Comparison of ENCODE assay signal across 8 cellular contexts in the genomic region with DNA sequence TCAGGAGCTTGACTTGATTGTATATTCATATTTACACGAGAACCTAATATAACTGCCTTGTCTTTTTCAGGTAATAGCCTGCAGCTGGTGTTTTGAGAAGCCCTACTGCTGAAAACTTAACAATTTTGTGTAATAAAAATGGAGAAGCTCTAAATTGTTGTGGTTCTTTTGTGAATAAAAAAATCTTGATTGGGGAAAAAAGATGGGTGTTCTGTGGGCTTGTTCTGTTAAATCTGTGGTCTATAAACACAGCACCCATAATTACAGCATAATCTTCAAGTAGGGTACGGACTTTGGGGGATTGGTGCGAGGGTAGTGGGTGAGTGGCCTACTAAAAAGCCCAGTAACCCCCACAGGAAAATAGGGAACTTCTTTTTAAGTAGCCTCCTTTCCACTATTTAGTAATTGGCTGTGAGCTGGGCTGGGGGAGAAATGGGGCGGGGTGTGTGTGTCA. TPM values are rescaled to one million over a fixed set of nuclear protein-coding genes. Genes with fewer than 3 reads are reported as not detected.
A peak's percentile ranks its signal among the peaks of the same experiment; 100 is the strongest.
DNase-seq lines count a peak whose midpoint lies in the region; ATAC-seq, FAIRE-seq and TF ChIP-seq lines count a peak whose summit lies in the region.

No MANE protein-coding gene starts in this region.

- DNase-seq in CD14-positive monocyte (ENCODE audit: low spot score) (no peak), GM12878 (ENCODE audit: low read depth, low spot score) (no peak), NCI-H187 (lab: John Stamatoyannopoulos, UW) (no peak), 8988T (no peak)
- peak in 1 of 9 donors; percentile 43 for DNase-seq in naive thymus-derived CD4-positive, alpha-beta T cell
- no peak for DNase-seq in activated CD8-positive, alpha-beta memory T cell treated with anti-CD3 and anti-CD28 coated beads, Interleukin-2, amount 10 ng/mL, durations not matched to agents 7 days and 5 days

- TF ChIP-seq EP300 in GM12878 (IDR thresholded peaks at IDR 0.05; ENCODE audit: borderline replicate concordance in 1 of 2, control insufficient read depth in 1 of 2, low read depth in 2 of 2, low read length in 2 of 2): no peak

- 0% methylated on average over 4 of the region's 4 CpGs for WGBS in GM12878 (ENCODE audit: insufficient coverage, insufficient replicate concordance, low lambda C conversion rate, missing lambda C conversion rate)

- SMC1A ChIA-PET in GM12878 (lab: Charles Lee; ENCODE audit: uncharacterized antibody, unreplicated experiment): interaction anchor here (0.8 to 19.3 kb wide), 5 partner anchors 13 to 139 kb away, joined by 3 to 481 read pairs (median 131); a partner anchor contains a TSS

- RAD21 ChIA-PET in GM12878 (lab: Charles Lee; ENCODE audit: unreplicated experiment): interaction anchor here (0.5 to 11.3 kb wide), 13 partner anchors 9 to 128 kb away, joined by 3 to 179 read pairs (median 7); a partner anchor contains a TSS

- H4K20me1 ChIP-seq in GM12878 (ENCODE audit: control insufficient read depth, insufficient read depth): peaks cover 15% of the 10 kb centered on the region

- H3K4me1 Mint-ChIP-seq in CD14-positive monocyte: peaks cover 57% of the 10 kb centered on the region
- peaks cover 46 to 59% (median 49%) of the 10 kb centered on the region in 7 donors for H3K4me1 Mint-ChIP-seq in naive thymus-derived CD4-positive, alpha-beta T cell
- H3K4me1 Mint-ChIP-seq in activated CD8-positive, alpha-beta memory T cell treated with anti-CD3 and anti-CD28 coated beads, Interleukin-2, amount 10 ng/mL, durations not matched to agents 7 days and 5 days: peaks cover 50% of the 10 kb centered on the region

- peaks cover 10% of the 10 kb centered on the region; the same call in 1 of the 2 replicates for H3K4me1 ChIP-seq in GM12878 (ENCODE audit: control insufficient read depth, insufficient read depth, low read length)
- peaks cover 35 to 38% of the 10 kb centered on the region in 2 donors for H3K4me1 ChIP-seq in naive thymus-derived CD4-positive, alpha-beta T cell (ENCODE audit: control insufficient read depth in 2 of 2, insufficient read depth in 2 of 2, low read length in 2 of 2)

- peak overlapping the region; percentile 100; the same call in 1 of the 2 replicates for H3K9ac ChIP-seq in GM12878 (ENCODE audit: control insufficient read depth, insufficient read depth, low read length)

- no peak for FAIRE-seq in GM12878 (lab: Jason Lieb, UNC)

- H3K27ac Mint-ChIP-seq in CD14-positive monocyte: peak overlapping the region in 5 of 7 donors; percentile 95 to 99 (median 98)
- peak overlapping the region in 8 of 9 donors; percentile 78 to 92 (median 88) for H3K27ac Mint-ChIP-seq in naive thymus-derived CD4-positive, alpha-beta T cell
- no peak overlapping the region for H3K27ac Mint-ChIP-seq in activated CD8-positive, alpha-beta memory T cell treated with anti-CD3 and anti-CD28 coated beads, Interleukin-2, amount 10 ng/mL, durations not matched to agents 7 days and 5 days

- no peak overlapping the region for H2AFZ ChIP-seq in GM12878 (ENCODE audit: control insufficient read depth, low read depth, low read length)

- POLR2A ChIA-PET in GM12878 (lab: Charles Lee): interaction anchor here (0.7 to 10.3 kb wide), 12 partner anchors 11 to 98 kb away, joined by 3 to 192 read pairs (median 10); a partner anchor contains a TSS
- POLR2A ChIA-PET in naive thymus-derived CD4-positive, alpha-beta T cell (lab: Charles Lee): interaction anchor here (0.6 to 27.5 kb wide), 32 partner anchors 9 to 384 kb away, joined by 3 to 2591 read pairs (median 4); a partner anchor contains a TSS

- H3K36me3 ChIP-seq in GM12878 (ENCODE audit: control insufficient read depth in 2 of 2, insufficient read depth in 2 of 2, low read length in 1 of 2): peaks cover 6 to 36% of the 10 kb centered on the region in 2 experiments
- peaks cover 48 to 51% (median 49%) of the 10 kb centered on the region in 3 experiments for H3K36me3 ChIP-seq in naive thymus-derived CD4-positive, alpha-beta T cell (ENCODE audit: control insufficient read depth in 2 of 3, insufficient read depth in 3 of 3, low read length in 3 of 3)

- TF ChIP-seq CTCF in CD14-positive monocyte (IDR thresholded peaks at IDR 0.05) (no peak), GM12878 (IDR thresholded peaks at IDR 0.05 in 2 of 3, conservative IDR thresholded peaks at IDR 0.05 in 1 of 3; ENCODE audit: control insufficient read depth in 2 of 3, extremely low read depth in 1 of 3, insufficient read depth in 1 of 3, low read depth in 3 of 3, low read length in 3 of 3) (no peak)

- H3K4me3 Mint-ChIP-seq in CD14-positive monocyte: peak overlapping the region in 1 of 2 donors; percentile 96
- no peak overlapping the region for H3K4me3 Mint-ChIP-seq in naive thymus-derived CD4-positive, alpha-beta T cell
- no peak overlapping the region for H3K4me3 Mint-ChIP-seq in activated CD8-positive, alpha-beta memory T cell treated with anti-CD3 and anti-CD28 coated beads, Interleukin-2, amount 10 ng/mL, durations not matched to agents 7 days and 5 days

- in situ Hi-C loops in GM12878 (cut with MboI): loop anchor here (5.0 kb wide), 1 partner anchor 89 kb away; no protein-coding TSS in a partner anchor

- intact Hi-C loops in CD14-positive monocyte (cut with micrococcal nuclease) (loop anchor here in 1 of 2 donors (5.0 kb wide), 2 partner anchors 34 to 124 kb away; a partner anchor contains a TSS), GM12878 (cut with micrococcal nuclease; ENCODE audit: unreplicated experiment) (loop anchor here (2.0 kb wide), 1 partner anchor 36 kb away; no protein-coding TSS in a partner anchor)
- intact Hi-C loops in naive thymus-derived CD4-positive, alpha-beta T cell (cut with micrococcal nuclease): no loop called here

- peaks cover 21 to 37% of the 10 kb centered on the region in 2 donors for H3K36me3 Mint-ChIP-seq in CD14-positive monocyte
- peaks cover 23 to 33% (median 31%) of the 10 kb centered on the region in 5 donors for H3K36me3 Mint-ChIP-seq in naive thymus-derived CD4-positive, alpha-beta T cell
- H3K36me3 Mint-ChIP-seq in activated CD8-positive, alpha-beta memory T cell treated with anti-CD3 and anti-CD28 coated beads, Interleukin-2, amount 10 ng/mL, durations not matched to agents 7 days and 5 days: peaks cover 36% of the 10 kb centered on the region

- TF ChIP-seq POLR2A in GM12878 (IDR thresholded peaks at IDR 0.05; ENCODE audit: low read depth, low read length): no peak

- peak overlapping the region; percentile 28 for H3K27ac ChIP-seq in GM12878 (ENCODE audit: control insufficient read depth, insufficient read depth)
- peak overlapping the region; percentile 99 for H3K27ac ChIP-seq in naive thymus-derived CD4-positive, alpha-beta T cell (ENCODE audit: low read depth, low read length)

- no TSS peak for BruUV-seq in GM12878 (replicated peaks; lab: Mats Ljungman, UMichigan)

- H3K27me3 Mint-ChIP-seq in CD14-positive monocyte (ENCODE audit: low read depth in 3 of 3): peaks cover 0 to 2% (median 0%) of the 10 kb centered on the region in 3 donors
- peaks cover 0 to 8% (median 0%) of the 10 kb centered on the region in 5 donors for H3K27me3 Mint-ChIP-seq in naive thymus-derived CD4-positive, alpha-beta T cell
- peaks cover 6% of the 10 kb centered on the region for H3K27me3 Mint-ChIP-seq in activated CD8-positive, alpha-beta memory T cell treated with anti-CD3 and anti-CD28 coated beads, Interleukin-2, amount 10 ng/mL, durations not matched to agents 7 days and 5 days

- no peaks in the 10 kb centered on the region for H3K9me3 ChIP-seq in GM12878 (replicated peaks; ENCODE audit: control insufficient read depth, insufficient read depth, low read length)
- no peaks in the 10 kb centered on the region for H3K9me3 ChIP-seq in naive thymus-derived CD4-positive, alpha-beta T cell (ENCODE audit: control insufficient read depth in 2 of 3, low read length in 3 of 3)

- peaks cover 55% of the 10 kb centered on the region for H3K79me2 ChIP-seq in GM12878 (ENCODE audit: control insufficient read depth, insufficient read depth, low read length)

- H3K4me2 ChIP-seq in GM12878 (ENCODE audit: control insufficient read depth, insufficient read depth): peak overlapping the region; percentile 87

- peak overlapping the region; percentile 98 for H3K4me3 ChIP-seq in GM12878
- peak overlapping the region; percentile 99 for H3K4me3 ChIP-seq in naive thymus-derived CD4-positive, alpha-beta T cell (ENCODE audit: low read length)

- TF ChIP-seq RAD21 in GM12878 (IDR thresholded peaks at IDR 0.05; ENCODE audit: insufficient read depth, low read depth, low read length): no peak

- CTCF ChIA-PET in GM12878 (lab: Yijun Ruan, JAX): interaction anchor here (1.2 to 27.9 kb wide), 6 partner anchors 11 to 138 kb away, joined by 3 to 728 read pairs (median 50); a partner anchor contains a TSS
- CTCF ChIA-PET in naive thymus-derived CD4-positive, alpha-beta T cell (lab: Charles Lee): interaction anchor here (0.7 to 7.8 kb wide), 9 partner anchors 8 to 124 kb away, joined by 3 to 90 read pairs (median 7); a partner anchor contains a TSS
- CTCF ChIA-PET in activated CD8-positive, alpha-beta memory T cell treated with anti-CD3 and anti-CD28 coated beads, Interleukin-2, amount 10 ng/mL, durations not matched to agents 7 days and 5 days (lab: Charles Lee): interaction anchor here (1.0 to 19.1 kb wide), 11 partner anchors 8 to 177 kb away, joined by 3 to 489 read pairs (median 4); a partner anchor contains a TSS

- H3K9me3 Mint-ChIP-seq in CD14-positive monocyte: peaks cover 0 to 8% (median 0%) of the 10 kb centered on the region in 7 donors
- H3K9me3 Mint-ChIP-seq in naive thymus-derived CD4-positive, alpha-beta T cell: peaks cover 0 to 24% (median 0%) of the 10 kb centered on the region in 11 donors
- no peaks in the 10 kb centered on the region for H3K9me3 Mint-ChIP-seq in activated CD8-positive, alpha-beta memory T cell treated with anti-CD3 and anti-CD28 coated beads, Interleukin-2, amount 10 ng/mL, durations not matched to agents 7 days and 5 days (ENCODE audit: low read depth)

- ATAC-seq in HG03571 (IDR thresholded peaks at IDR 0.05; ENCODE audit: unreplicated experiment) (peak; percentile 5), GM12878 (no peak), HG03354 (IDR thresholded peaks at IDR 0.05; ENCODE audit: poor library complexity, severe bottlenecking, unreplicated experiment) (no peak)
- ATAC-seq in naive thymus-derived CD4-positive, alpha-beta T cell: no peak
- ATAC-seq in activated CD8-positive, alpha-beta memory T cell treated with anti-CD3 and anti-CD28 coated beads, Interleukin-2, amount 10 ng/mL, durations not matched to agents 7 days and 5 days: no peak

- no peaks in the 10 kb centered on the region for H3K27me3 ChIP-seq in GM12878 (replicated peaks in 1 of 2; ENCODE audit: control insufficient read depth in 2 of 2, insufficient read depth in 2 of 2, low read length in 1 of 2)
- H3K27me3 ChIP-seq in naive thymus-derived CD4-positive, alpha-beta T cell (ENCODE audit: control insufficient read depth in 2 of 2, insufficient read depth in 2 of 2, low read length in 2 of 2): no peaks in the 10 kb centered on the region

RNA-seq across cellular contexts. Expression of a gene that starts 7.5 kb away (rescaled TPM):
- polyA plus RNA-seq in CD14-positive monocyte: 100 to 1,000 TPM; 263 to 554 TPM
- 43,172 and 44,148 TPM in 2 replicates for total RNA-seq in GM12878 (2013; cell fraction: nucleolus; rRNA removed)
- 1,917 and 1,986 TPM in 2 replicates for total RNA-seq in GM12878 (2014; rRNA removed)
- total RNA-seq in GM12878 (2014; rRNA removed; fragmentation: Illumina TruSeq; extraction: Trizol): 2,052 and 2,660 TPM in 2 replicates
- 3,939 and 4,883 TPM in 2 replicates for total RNA-seq in GM12878 (2021)
- 704 TPM for polyA plus RNA-seq in GM12878 (2011; ENCODE audit: low read depth)
- polyA plus RNA-seq in GM12878 (2011; rRNA removed): 659 and 901 TPM in 2 replicates
- polyA plus RNA-seq in GM12878 (2011; cell fraction: cytosol; rRNA removed): 216 and 352 TPM in 2 replicates
- polyA plus RNA-seq in GM12878 (2011; cell fraction: nucleus; rRNA removed): 4,041 and 4,062 TPM in 2 replicates
- 1,013 and 3,952 TPM in 2 replicates for polyA plus RNA-seq in GM12878 (2012)
- 448 and 686 TPM in 2 replicates for polyA plus RNA-seq in GM12878 (2014; fragmentation: Illumina TruSeq; extraction: Trizol)
- 1,000 to 10,000 TPM; 1,593 to 8,160 TPM for polyA plus RNA-seq in GM12878 (2014; fragmentation: Nextera tagmentation; extraction: Ambion mirVana)
- polyA plus RNA-seq in GM12878 (2014; rRNA removed): 1,421 and 1,643 TPM in 2 replicates
- 1,000 to 10,000 TPM; 6,201 to 6,497 TPM for polyA plus RNA-seq in GM12878 (2016; fragmentation: Nextera tagmentation; extraction: Ambion mirVana)
- polyA minus RNA-seq in GM12878 (2011; rRNA and poly(A)+ RNA removed): 2,928 and 3,606 TPM in 2 replicates
- 1,627 and 2,358 TPM in 2 replicates for polyA minus RNA-seq in GM12878 (2011; cell fraction: cytosol; rRNA and poly(A)+ RNA removed)
- polyA minus RNA-seq in GM12878 (2011; cell fraction: nucleus; rRNA and poly(A)+ RNA removed): 12,181 and 12,309 TPM in 2 replicates
- over 10,000 TPM in 4 of 5 experiments, 1,000 to 10,000 TPM in 1; 8,375 to 32,234 (median 31,408) TPM for total RNA-seq in naive thymus-derived CD4-positive, alpha-beta T cell
- polyA plus RNA-seq in naive thymus-derived CD4-positive, alpha-beta T cell: 1,000 to 10,000 TPM in 1 of 2 donors, 100 to 1,000 TPM in 1; 734 to 5,106 TPM
- 1,000 to 10,000 TPM; 4,026 to 5,234 TPM for total RNA-seq in activated CD8-positive, alpha-beta memory T cell treated with anti-CD3 and anti-CD28 coated beads, Interleukin-2, amount 10 ng/mL, durations not matched to agents 7 days and 5 days

RNA-seq across cellular contexts. Expression of a gene that starts 18.5 kb away (rescaled TPM):
- 10 to 100 TPM; 18.6 to 29.7 TPM for polyA plus RNA-seq in CD14-positive monocyte
- 28.9 and 34.4 TPM in 2 replicates for total RNA-seq in GM12878 (2013; cell fraction: nucleolus; rRNA removed)
- total RNA-seq in GM12878 (2014; rRNA removed): 75.1 and 82.7 TPM in 2 replicates
- 25.9 and 29.3 TPM in 2 replicates for total RNA-seq in GM12878 (2014; rRNA removed; fragmentation: Illumina TruSeq; extraction: Trizol)
- 66.7 and 67.8 TPM in 2 replicates for total RNA-seq in GM12878 (2021)
- polyA plus RNA-seq in GM12878 (2011; ENCODE audit: low read depth): 16.4 TPM
- 17.8 and 43.1 TPM in 2 replicates for polyA plus RNA-seq in GM12878 (2011; rRNA removed)
- polyA plus RNA-seq in GM12878 (2011; cell fraction: cytosol; rRNA removed): 88.7 and 112 TPM in 2 replicates
- 114 and 150 TPM in 2 replicates for polyA plus RNA-seq in GM12878 (2011; cell fraction: nucleus; rRNA removed)
- polyA plus RNA-seq in GM12878 (2012): 35.1 and 36.8 TPM in 2 replicates
- 6.9 and 32.5 TPM in 2 replicates for polyA plus RNA-seq in GM12878 (2014; fragmentation: Illumina TruSeq; extraction: Trizol)
- polyA plus RNA-seq in GM12878 (2014; fragmentation: Nextera tagmentation; extraction: Ambion mirVana): 1 to 10 TPM in 1 of 2 experiments, under 1 TPM in 1; 0.80 to 6.3 TPM
- 68.0 and 74.6 TPM in 2 replicates for polyA plus RNA-seq in GM12878 (2014; rRNA removed)
- polyA plus RNA-seq in GM12878 (2016; fragmentation: Nextera tagmentation; extraction: Ambion mirVana): 10 to 100 TPM; 59.2 to 65.4 TPM
- polyA minus RNA-seq in GM12878 (2011; rRNA and poly(A)+ RNA removed): 43.5 and 70.6 TPM in 2 replicates
- 23.4 and 34.6 TPM in 2 replicates for polyA minus RNA-seq in GM12878 (2011; cell fraction: cytosol; rRNA and poly(A)+ RNA removed)
- polyA minus RNA-seq in GM12878 (2011; cell fraction: nucleus; rRNA and poly(A)+ RNA removed): 16.7 and 26.3 TPM in 2 replicates
- total RNA-seq in naive thymus-derived CD4-positive, alpha-beta T cell: 10 to 100 TPM; 63.2 to 79.8 (median 70.4) TPM
- 10 to 100 TPM; 27.0 to 69.1 TPM for polyA plus RNA-seq in naive thymus-derived CD4-positive, alpha-beta T cell
- total RNA-seq in activated CD8-positive, alpha-beta memory T cell treated with anti-CD3 and anti-CD28 coated beads, Interleukin-2, amount 10 ng/mL, durations not matched to agents 7 days and 5 days: 10 to 100 TPM; 68.0 to 76.7 TPM

RNA-seq across cellular contexts. Expression of a gene that starts 51.8 kb away (rescaled TPM):
- polyA plus RNA-seq in CD14-positive monocyte: 1 to 10 TPM; 3.4 to 4.6 TPM
- total RNA-seq in GM12878 (2013; cell fraction: nucleolus; rRNA removed): 8.6 and 11.6 TPM in 2 replicates
- 8.5 and 9.0 TPM in 2 replicates for total RNA-seq in GM12878 (2014; rRNA removed)
- total RNA-seq in GM12878 (2014; rRNA removed; fragmentation: Illumina TruSeq; extraction: Trizol): 1.2 and 2.2 TPM in 2 replicates
- total RNA-seq in GM12878 (2021): 8.0 and 9.0 TPM in 2 replicates
- polyA plus RNA-seq in GM12878 (2011; ENCODE audit: low read depth): 12.8 TPM
- 3.1 and 7.0 TPM in 2 replicates for polyA plus RNA-seq in GM12878 (2011; rRNA removed)
- 14.4 and 24.0 TPM in 2 replicates for polyA plus RNA-seq in GM12878 (2011; cell fraction: cytosol; rRNA removed)
- polyA plus RNA-seq in GM12878 (2011; cell fraction: nucleus; rRNA removed): 47.3 and 52.7 TPM in 2 replicates
- 15.6 and 16.4 TPM in 2 replicates for polyA plus RNA-seq in GM12878 (2012)
- polyA plus RNA-seq in GM12878 (2014; fragmentation: Illumina TruSeq; extraction: Trizol): 1.00 and 2.3 TPM in 2 replicates
- polyA plus RNA-seq in GM12878 (2014; fragmentation: Nextera tagmentation; extraction: Ambion mirVana): not detected
- polyA plus RNA-seq in GM12878 (2014; rRNA removed): 12.2 and 14.7 TPM in 2 replicates
- 1 to 10 TPM; 4.0 to 5.5 TPM for polyA plus RNA-seq in GM12878 (2016; fragmentation: Nextera tagmentation; extraction: Ambion mirVana)
- polyA minus RNA-seq in GM12878 (2011; rRNA and poly(A)+ RNA removed): 3.8 and 4.7 TPM in 2 replicates
- polyA minus RNA-seq in GM12878 (2011; cell fraction: cytosol; rRNA and poly(A)+ RNA removed): 5.6 and 6.7 TPM in 2 replicates
- polyA minus RNA-seq in GM12878 (2011; cell fraction: nucleus; rRNA and poly(A)+ RNA removed): 6.6 and 12.8 TPM in 2 replicates
- total RNA-seq in naive thymus-derived CD4-positive, alpha-beta T cell: 100 to 1,000 TPM in 4 of 5 experiments, 10 to 100 TPM in 1; 91.4 to 288 (median 280) TPM
- 10 to 100 TPM; 18.7 to 41.2 TPM for polyA plus RNA-seq in naive thymus-derived CD4-positive, alpha-beta T cell
- 10 to 100 TPM; 46.2 to 46.8 TPM for total RNA-seq in activated CD8-positive, alpha-beta memory T cell treated with anti-CD3 and anti-CD28 coated beads, Interleukin-2, amount 10 ng/mL, durations not matched to agents 7 days and 5 days
